In the genomic region with DNA sequence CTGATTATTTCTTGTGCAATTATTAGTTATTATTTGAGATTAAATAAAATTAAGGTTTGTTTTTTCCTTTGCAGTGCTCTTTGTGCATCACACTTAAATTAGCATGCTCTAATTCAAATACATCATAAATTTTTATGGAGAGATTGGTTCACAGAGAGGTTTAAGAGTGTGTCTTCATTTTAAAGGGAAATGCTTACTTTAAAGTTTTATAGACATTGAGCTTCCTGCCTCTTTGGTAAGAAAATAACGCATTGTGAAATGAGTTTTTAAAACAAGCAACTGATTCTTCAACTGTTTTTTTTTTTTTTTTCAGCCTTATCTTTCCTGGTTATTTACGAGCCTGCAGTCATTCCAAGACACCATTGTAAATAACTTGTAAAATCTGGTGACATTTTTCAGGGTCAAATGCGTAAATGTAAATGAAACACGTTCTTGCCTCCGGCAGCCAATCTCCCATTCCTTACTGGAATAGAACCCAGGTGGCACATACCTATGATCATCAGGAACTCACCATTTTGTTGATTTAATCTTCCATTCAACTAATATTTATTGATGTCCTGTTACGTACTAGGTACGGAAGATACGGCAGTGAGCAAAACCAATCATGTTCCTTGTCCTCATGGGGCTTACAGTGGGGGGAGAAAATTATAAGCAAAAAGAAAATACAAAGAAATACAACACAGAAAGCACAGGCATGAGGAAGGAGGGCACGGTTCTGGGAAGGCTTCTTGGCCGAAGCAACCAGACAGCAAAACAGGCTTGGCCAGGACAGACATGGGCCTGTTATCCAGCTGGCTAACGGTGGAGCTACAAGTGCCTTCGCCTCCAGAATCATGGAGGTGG, we compare ENCODE assay signal across 19 cellular contexts.
"Had no signal": no experiment of that assay in that cellular context is flagged by ENCODE, and none has a peak within 500 bp of the region (broad histone marks: within the 10 kb centered on the region; RNA-seq: fewer than 3 reads in every experiment).

No MANE protein-coding gene starts in this region.

- H3K4me1 Mint-ChIP-seq: activated CD4-positive, alpha-beta T cell treated with anti-CD3 and anti-CD28 coated beads, Interleukin-2, amount 10 ng/mL, durations not matched to agents 24 days and 14 days; activated naive CD8-positive, alpha-beta T cell treated with anti-CD3 and anti-CD28 coated beads, Interleukin-2, amount 10 ng/mL, durations not matched to agents 7 days and 5 days; central memory CD8-positive, alpha-beta T cell; naive B cell; stimulated activated effector memory CD8-positive, alpha-beta T cell treated with anti-CD3 and anti-CD28 coated beads, Interleukin-12 subunit alpha, Interleukin-12 subunit beta, amount 100 ng/mL, for 72 hours had no signal

- ATAC-seq: activated T-cell treated with anti-CD3 and anti-CD28 coated beads, Interleukin-2, amount 50 U/mL, for 72 hours; left lobe of liver; pancreas; stimulated activated effector memory CD8-positive, alpha-beta T cell treated with anti-CD3 and anti-CD28 coated beads, Interleukin-12 subunit alpha, Interleukin-12 subunit beta, amount 100 ng/mL, for 72 hours had no signal

- H3K36me3 Mint-ChIP-seq: activated naive CD8-positive, alpha-beta T cell treated with anti-CD3 and anti-CD28 coated beads, Interleukin-2, amount 10 ng/mL, durations not matched to agents 7 days and 5 days; neural progenitor cell; stimulated activated effector memory CD8-positive, alpha-beta T cell treated with anti-CD3 and anti-CD28 coated beads, Interleukin-12 subunit alpha, Interleukin-12 subunit beta, amount 100 ng/mL, for 72 hours had no signal

- H3K27ac Mint-ChIP-seq: activated CD4-positive, alpha-beta T cell treated with anti-CD3 and anti-CD28 coated beads, Interleukin-2, amount 10 ng/mL, durations not matched to agents 24 days and 14 days; activated naive CD8-positive, alpha-beta T cell treated with anti-CD3 and anti-CD28 coated beads, Interleukin-2, amount 10 ng/mL, durations not matched to agents 7 days and 5 days; activated T-cell treated with anti-CD3 and anti-CD28 coated beads, Interleukin-2, amount 50 U/mL, for 72 hours; dendritic cell treated with granulocyte-macrophage colony-stimulating factor and Interleukin-4, amounts not matched to agents 40 ng/mL and 50 ng/mL, for 4 days; neural progenitor cell; stimulated activated effector memory CD8-positive, alpha-beta T cell treated with anti-CD3 and anti-CD28 coated beads, Interleukin-12 subunit alpha, Interleukin-12 subunit beta, amount 100 ng/mL, for 72 hours had no signal

- H3K9ac ChIP-seq: neural progenitor cell had no signal

- H3K4me3 Mint-ChIP-seq: activated CD4-positive, alpha-beta T cell treated with anti-CD3 and anti-CD28 coated beads, Interleukin-2, amount 10 ng/mL, durations not matched to agents 24 days and 14 days; activated naive CD8-positive, alpha-beta T cell treated with anti-CD3 and anti-CD28 coated beads, Interleukin-2, amount 10 ng/mL, durations not matched to agents 7 days and 5 days; activated T-cell treated with anti-CD3 and anti-CD28 coated beads, Interleukin-2, amount 50 U/mL, for 72 hours; central memory CD8-positive, alpha-beta T cell; dendritic cell treated with granulocyte-macrophage colony-stimulating factor and Interleukin-4, amounts not matched to agents 40 ng/mL and 50 ng/mL, for 4 days; naive B cell; neural progenitor cell; stimulated activated effector memory CD8-positive, alpha-beta T cell treated with anti-CD3 and anti-CD28 coated beads, Interleukin-12 subunit alpha, Interleukin-12 subunit beta, amount 100 ng/mL, for 72 hours had no signal

- H3K27me3 ChIP-seq: brain microvascular endothelial cell, neural progenitor cell, pancreas had no signal

- H3K4me1 ChIP-seq: neural progenitor cell, pancreas had no signal

- H3K4me3 ChIP-seq: neural progenitor cell, pancreas, thoracic aorta had no signal

- DNase-seq: activated CD4-positive, alpha-beta T cell treated with anti-CD3 and anti-CD28 coated beads, Interleukin-2, amount 10 ng/mL, durations not matched to agents 24 days and 14 days; activated CD4-positive, CD25-positive, alpha-beta regulatory T cell; activated CD8-positive, alpha-beta memory T cell treated with anti-CD3 and anti-CD28 coated beads, Interleukin-2, amount 50 U/mL, for 48 hours; activated naive CD4-positive, alpha-beta T cell; activated naive CD8-positive, alpha-beta T cell treated with anti-CD3 and anti-CD28 coated beads, Interleukin-2, amount 10 ng/mL, durations not matched to agents 7 days and 5 days; activated T-cell treated with anti-CD3 and anti-CD28 coated beads, Interleukin-2, amount 50 U/mL, for 72 hours; anterior cingulate cortex; brain microvascular endothelial cell; effector memory CD4-positive, alpha-beta T cell; midbrain; naive B cell; pancreas; stimulated activated CD4-positive, alpha-beta T cell treated with anti-CD3 and anti-CD28 coated beads, Interleukin-12 subunit alpha, Interleukin-12 subunit beta, amount 100 ng/mL, for 4 hours had no signal

- H3K36me3 ChIP-seq: brain microvascular endothelial cell, neural progenitor cell, pancreas, thoracic aorta had no signal

- H3K9me3 ChIP-seq: pancreas, thoracic aorta had no signal
